In the genomic region with DNA sequence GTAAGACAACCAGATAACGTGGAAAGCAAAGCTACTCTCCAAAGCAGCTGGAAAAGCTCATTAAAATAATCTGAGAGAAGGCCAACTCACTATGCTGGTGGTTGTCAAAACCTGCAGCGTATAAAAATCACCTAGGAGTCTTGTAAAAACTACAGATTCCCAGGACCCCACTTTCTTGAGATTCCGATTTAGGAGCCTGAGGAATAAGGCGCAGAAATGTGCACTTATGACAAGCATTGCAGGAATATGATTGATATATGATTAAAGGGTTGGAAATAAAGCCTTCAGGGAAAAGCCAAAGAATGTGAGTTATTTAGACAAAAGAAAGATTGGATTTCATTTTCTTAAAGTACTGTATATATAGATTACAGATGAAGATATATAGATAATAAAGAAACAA, we compare ENCODE assay signal across 5 cellular contexts.
"Had no signal": no experiment of that assay in that cellular context is flagged by ENCODE, and none has a peak within 500 bp of the region (broad histone marks: within the 10 kb centered on the region; RNA-seq: fewer than 3 reads in every experiment).

No MANE protein-coding gene starts in this region.

- H3K4me3 ChIP-seq: K562 had no signal

- H3K27ac Mint-ChIP-seq: IgD-negative memory B cell had no signal

- H3K4me3 Mint-ChIP-seq: IgD-negative memory B cell had no signal

- H3K36me3 Mint-ChIP-seq: IgD-negative memory B cell had no signal

- H3K27me3 Mint-ChIP-seq: IgD-negative memory B cell had no signal

- DNase-seq: IMR-90, KBM-7 had no signal

- H3K9me3 Mint-ChIP-seq: IgD-negative memory B cell had no signal

- H3K27ac ChIP-seq: HL-60 had no signal
